In genomic region chr21:9758888-9759287, GRCh38 we compare ENCODE assay signal across 25 cellular contexts.
DNase-seq lines count a peak whose midpoint lies in the region; ATAC-seq and TF ChIP-seq lines count a peak whose summit lies in the region.
"Had no signal": no experiment of that assay in that cellular context is flagged by ENCODE, and none has a peak within 500 bp of the region (broad histone marks: within the 10 kb centered on the region; RNA-seq: fewer than 3 reads in every experiment).

No MANE protein-coding gene starts in this region.

- POLR2A ChIA-PET in SK-N-SH (lab: Yijun Ruan, JAX): no interaction called here

- H3K9ac ChIP-seq in SK-N-SH: no peak overlapping the region
- H3K9ac ChIP-seq: KMS-11 had no signal

- H3F3A ChIP-seq in SK-N-SH (replicated peaks; ENCODE audit: insufficient read depth): no peaks in the 10 kb centered on the region

- TF ChIP-seq EP300 in esophagus muscularis mucosa (IDR thresholded peaks at IDR 0.05) (no peak), SK-N-SH (IDR thresholded peaks at IDR 0.05; ENCODE audit: borderline replicate concordance in 1 of 2, low read depth in 1 of 2, low read length in 1 of 2) (no peak)

- WGBS in esophagus muscularis mucosa: 59% methylated on average over 6 of the region's 6 CpGs
- 0% methylated on average over 6 of the region's 6 CpGs for WGBS in SK-N-SH (ENCODE audit: low lambda C conversion rate)

- H3K27ac ChIP-seq in right atrium auricular region (no peak overlapping the region), esophagus muscularis mucosa (replicated peaks in 1 of 4) (no peak overlapping the region), vagina (no peak overlapping the region), SK-N-SH (ENCODE audit: low read depth in 2 of 2, low read length in 1 of 2) (no peak overlapping the region)
- H3K27ac ChIP-seq: 22Rv1, C4-2B, KMS-11 had no signal

- no peaks in the 10 kb centered on the region for H4K20me1 ChIP-seq in SK-N-SH (ENCODE audit: insufficient read depth)

- H3K9me3 ChIP-seq in right atrium auricular region (no peaks in the 10 kb centered on the region), esophagus muscularis mucosa (peaks cover 0 to 8% (median 0%) of the 10 kb centered on the region in 4 donors), vagina (peaks cover 4% of the 10 kb centered on the region), SK-N-SH (no peaks in the 10 kb centered on the region)

- ATAC-seq in Right ventricle myocardium inferior: peak; percentile 5
- ATAC-seq in HG03571 (IDR thresholded peaks at IDR 0.05; ENCODE audit: unreplicated experiment): no peak
- ATAC-seq: CD8-positive, alpha-beta T cell; GM23338 had no signal

- H3K4me1 ChIP-seq in right atrium auricular region (no peaks in the 10 kb centered on the region), esophagus muscularis mucosa (no peaks in the 10 kb centered on the region), vagina (no peaks in the 10 kb centered on the region), SK-N-SH (ENCODE audit: control insufficient read depth in 1 of 2, insufficient read depth in 2 of 2, low read depth in 1 of 2, low read length in 1 of 2) (no peaks in the 10 kb centered on the region)
- H3K4me1 ChIP-seq: Caco-2 had no signal

- DNase-seq in Right ventricle myocardium inferior (ENCODE audit: missing footprints) (no peak), right atrium auricular region (ENCODE audit: low spot score) (no peak), esophagus muscularis mucosa (ENCODE audit: extremely low spot score) (peak; percentile 92), posterior vena cava (ENCODE audit: low spot score) (peak; percentile 82), vagina (ENCODE audit: extremely low spot score in 2 of 2) (peak; percentile 89 to 97), GM20000 (ENCODE audit: low spot score) (no peak), SK-N-SH (no peak)
- DNase-seq: Caco-2; CD8-positive, alpha-beta T cell; H9; IMR-90; MM.1S; NCI-H1694; NCI-H2029 treated with DMSO at 0.1 percent for 48 hours; NCI-H446 treated with DMSO at 0.1 percent for 48 hours; NCI-H526; NCI-H82; NK-92 treated with Interleukin-12 subunit alpha and Interleukin-12 subunit beta, amount 100 ng/mL, for 24 hours; RPMI8226; SHP77 treated with DMSO at 0.1 percent for 48 hours had no signal

- H3K36me3 ChIP-seq in right atrium auricular region: no peaks in the 10 kb centered on the region
- H3K36me3 ChIP-seq in esophagus muscularis mucosa: no peaks in the 10 kb centered on the region
- no peaks in the 10 kb centered on the region for H3K36me3 ChIP-seq in vagina
- H3K36me3 ChIP-seq in SK-N-SH (replicated peaks in 1 of 2; ENCODE audit: control insufficient read depth in 1 of 2, insufficient read depth in 2 of 2, low read length in 1 of 2): no peaks in the 10 kb centered on the region

- H2AFZ ChIP-seq in SK-N-SH (ENCODE audit: low read depth): no peak overlapping the region
- H2AFZ ChIP-seq: GM23338 had no signal

- intact Hi-C loops in Right ventricle myocardium inferior (cut with DNase I): no loop called here
- intact Hi-C loops in esophagus muscularis mucosa (cut with DNase I): no loop called here
- intact Hi-C loops in posterior vena cava (cut with DNase I): no loop called here
- intact Hi-C loops in vagina (cut with DNase I): no loop called here

- H3K4me3 ChIP-seq in right atrium auricular region (no peak overlapping the region), esophagus muscularis mucosa (no peak overlapping the region), vagina (no peak overlapping the region), SK-N-SH (ENCODE audit: low read depth in 2 of 2, low read length in 1 of 2) (no peak overlapping the region)

- no peak overlapping the region for H3K4me2 ChIP-seq in SK-N-SH
- H3K4me2 ChIP-seq: GM23338, KMS-11 had no signal

- H3K27me3 ChIP-seq in right atrium auricular region: no peaks in the 10 kb centered on the region
- H3K27me3 ChIP-seq in esophagus muscularis mucosa: peaks cover 0 to 31% (median 0%) of the 10 kb centered on the region in 4 donors
- no peaks in the 10 kb centered on the region for H3K27me3 ChIP-seq in vagina
- peaks cover 56% of the 10 kb centered on the region for H3K27me3 ChIP-seq in SK-N-SH (ENCODE audit: insufficient read depth)

- no peaks in the 10 kb centered on the region for H3K79me2 ChIP-seq in SK-N-SH (ENCODE audit: insufficient read depth)

- CTCF ChIA-PET in SK-N-SH (lab: Yijun Ruan, JAX): no interaction called here

- no peaks in the 10 kb centered on the region for H3K9me2 ChIP-seq in SK-N-SH

- no peak for TF ChIP-seq POLR2A in esophagus muscularis mucosa (IDR thresholded peaks at IDR 0.05; ENCODE audit: low read depth)
- no peak for TF ChIP-seq POLR2A in vagina (IDR thresholded peaks at IDR 0.05)

- TF ChIP-seq CTCF in right atrium auricular region (IDR thresholded peaks at IDR 0.05): no peak
- no peak for TF ChIP-seq CTCF in esophagus muscularis mucosa (IDR thresholded peaks at IDR 0.05)
- TF ChIP-seq CTCF in vagina (IDR thresholded peaks at IDR 0.05): no peak
- TF ChIP-seq CTCF in GM20000 (IDR thresholded peaks at IDR 0.05; ENCODE audit: extremely low read depth, missing control alignments): no peak
- no peak for TF ChIP-seq CTCF in SK-N-SH (IDR thresholded peaks at IDR 0.05)

- no peak for TF ChIP-seq RAD21 in SK-N-SH (IDR thresholded peaks at IDR 0.05; ENCODE audit: low read length)

TF ChIP-seq in SK-N-SH, 30 proteins besides CTCF, POLR2A, EP300 and RAD21:
- TF ChIP-seq ELF1 (IDR thresholded peaks at IDR 0.05) (no peak), RFX5 (IDR thresholded peaks at IDR 0.05; ENCODE audit: low read length) (no peak), IRF3 (IDR thresholded peaks at IDR 0.05; ENCODE audit: low read depth, low read length) (no peak)

Comparison
In these comparisons a context has a peak if more than half of its experiments do, and no peak if none do; other contexts are left out.
1. DNase-seq: peak in esophagus muscularis mucosa (single experiment), posterior vena cava (single experiment) and vagina (2 of 2); none in Right ventricle myocardium inferior (single experiment), right atrium auricular region (single experiment), GM20000 (single experiment) and SK-N-SH (single experiment).